3 cellular contexts compared by ENCODE assay signal in genomic region chr19:2574478-2574931, GRCh38.
A peak's percentile ranks its signal among the peaks of the same experiment; 100 is the strongest.
TF ChIP-seq lines count a peak whose summit lies in the region.

No MANE protein-coding gene starts in this region.

TF ChIP-seq in HepG2, 621 proteins besides CTCF, POLR2A, EP300 and RAD21 (continues in another document):
- TF ChIP-seq ZNF737 (CRISPR knock-in tag; IDR thresholded peaks at IDR 0.05; ENCODE audit: borderline replicate concordance), result no peak
- TF ChIP-seq SALL2 (CRISPR knock-in tag; IDR thresholded peaks at IDR 0.05), result no peak
- TF ChIP-seq, protein P1, sequence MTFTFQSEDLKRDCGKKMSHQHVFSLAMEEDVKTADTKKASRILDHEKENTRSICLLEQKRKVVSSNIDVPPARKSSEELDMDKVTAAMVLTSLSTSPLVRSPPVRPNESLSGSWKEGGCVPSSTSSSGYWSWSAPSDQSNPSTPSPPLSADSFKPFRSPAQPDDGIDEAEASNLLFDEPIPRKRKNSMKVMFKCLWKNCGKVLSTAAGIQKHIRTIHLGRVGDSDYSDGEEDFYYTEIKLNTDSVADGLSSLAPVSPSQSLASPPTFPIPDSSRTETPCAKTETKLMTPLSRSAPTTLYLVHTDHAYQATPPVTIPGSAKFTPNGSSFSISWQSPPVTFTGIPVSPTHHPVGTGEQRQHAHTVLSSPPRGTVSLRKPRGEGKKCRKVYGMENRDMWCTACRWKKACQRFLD (CRISPR knock-in tag; IDR thresholded peaks at IDR 0.05; ENCODE audit: borderline replicate concordance), result no peak
- TF ChIP-seq, protein P2, sequence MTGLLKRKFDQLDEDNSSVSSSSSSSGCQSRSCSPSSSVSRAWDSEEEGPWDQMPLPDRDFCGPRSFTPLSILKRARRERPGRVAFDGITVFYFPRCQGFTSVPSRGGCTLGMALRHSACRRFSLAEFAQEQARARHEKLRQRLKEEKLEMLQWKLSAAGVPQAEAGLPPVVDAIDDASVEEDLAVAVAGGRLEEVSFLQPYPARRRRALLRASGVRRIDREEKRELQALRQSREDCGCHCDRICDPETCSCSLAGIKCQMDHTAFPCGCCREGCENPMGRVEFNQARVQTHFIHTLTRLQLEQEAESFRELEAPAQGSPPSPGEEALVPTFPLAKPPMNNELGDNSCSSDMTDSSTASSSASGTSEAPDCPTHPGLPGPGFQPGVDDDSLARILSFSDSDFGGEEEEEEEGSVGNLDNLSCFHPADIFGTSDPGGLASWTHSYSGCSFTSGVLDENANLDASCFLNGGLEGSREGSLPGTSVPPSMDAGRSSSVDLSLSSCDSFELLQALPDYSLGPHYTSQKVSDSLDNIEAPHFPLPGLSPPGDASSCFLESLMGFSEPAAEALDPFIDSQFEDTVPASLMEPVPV (CRISPR knock-in tag; IDR thresholded peaks at IDR 0.05), result no peak
- TF ChIP-seq ZBTB46 (CRISPR knock-in tag; IDR thresholded peaks at IDR 0.05; ENCODE audit: borderline replicate concordance), result no peak
- TF ChIP-seq, protein P3, sequence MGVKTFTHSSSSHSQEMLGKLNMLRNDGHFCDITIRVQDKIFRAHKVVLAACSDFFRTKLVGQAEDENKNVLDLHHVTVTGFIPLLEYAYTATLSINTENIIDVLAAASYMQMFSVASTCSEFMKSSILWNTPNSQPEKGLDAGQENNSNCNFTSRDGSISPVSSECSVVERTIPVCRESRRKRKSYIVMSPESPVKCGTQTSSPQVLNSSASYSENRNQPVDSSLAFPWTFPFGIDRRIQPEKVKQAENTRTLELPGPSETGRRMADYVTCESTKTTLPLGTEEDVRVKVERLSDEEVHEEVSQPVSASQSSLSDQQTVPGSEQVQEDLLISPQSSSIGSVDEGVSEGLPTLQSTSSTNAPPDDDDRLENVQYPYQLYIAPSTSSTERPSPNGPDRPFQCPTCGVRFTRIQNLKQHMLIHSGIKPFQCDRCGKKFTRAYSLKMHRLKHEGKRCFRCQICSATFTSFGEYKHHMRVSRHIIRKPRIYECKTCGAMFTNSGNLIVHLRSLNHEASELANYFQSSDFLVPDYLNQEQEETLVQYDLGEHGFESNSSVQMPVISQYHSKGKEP (CRISPR knock-in tag; IDR thresholded peaks at IDR 0.05), result no peak
- no peak for TF ChIP-seq ZNF570 (CRISPR knock-in tag; IDR thresholded peaks at IDR 0.05; ENCODE audit: borderline replicate concordance)
- no peak for TF ChIP-seq GATAD1 (CRISPR knock-in tag; IDR thresholded peaks at IDR 0.05)
- no peak for TF ChIP-seq JDP2 (CRISPR knock-in tag; IDR thresholded peaks at IDR 0.05; ENCODE audit: borderline replicate concordance)

TF ChIP-seq in K562, 482 proteins besides CTCF, POLR2A, EP300 and RAD21:
- peak in 1 of 2 experiments; percentile 33; a peak in 1 of 4 replicates for TF ChIP-seq KDM1A (IDR thresholded peaks at IDR 0.05)
- TF ChIP-seq PRPF4 (IDR thresholded peaks at IDR 0.05; ENCODE audit: insufficient read depth, low read depth, low read length, poor library complexity, severe bottlenecking), result no peak
- no peak for TF ChIP-seq TBL1XR1 (IDR thresholded peaks at IDR 0.05; ENCODE audit: low read length in 2 of 2)
- no peak for TF ChIP-seq TEAD2 (tag; IDR thresholded peaks at IDR 0.05)
- TF ChIP-seq RHOXF2B (CRISPR knock-in tag; conservative IDR thresholded peaks at IDR 0.05), result no peak
- TF ChIP-seq RBM25 (IDR thresholded peaks at IDR 0.05; ENCODE audit: low read depth, low read length, severe bottlenecking), result peak; percentile 35
- no peak for TF ChIP-seq ZNF121 (CRISPR knock-in tag; conservative IDR thresholded peaks at IDR 0.05)
- TF ChIP-seq, protein P4, sequence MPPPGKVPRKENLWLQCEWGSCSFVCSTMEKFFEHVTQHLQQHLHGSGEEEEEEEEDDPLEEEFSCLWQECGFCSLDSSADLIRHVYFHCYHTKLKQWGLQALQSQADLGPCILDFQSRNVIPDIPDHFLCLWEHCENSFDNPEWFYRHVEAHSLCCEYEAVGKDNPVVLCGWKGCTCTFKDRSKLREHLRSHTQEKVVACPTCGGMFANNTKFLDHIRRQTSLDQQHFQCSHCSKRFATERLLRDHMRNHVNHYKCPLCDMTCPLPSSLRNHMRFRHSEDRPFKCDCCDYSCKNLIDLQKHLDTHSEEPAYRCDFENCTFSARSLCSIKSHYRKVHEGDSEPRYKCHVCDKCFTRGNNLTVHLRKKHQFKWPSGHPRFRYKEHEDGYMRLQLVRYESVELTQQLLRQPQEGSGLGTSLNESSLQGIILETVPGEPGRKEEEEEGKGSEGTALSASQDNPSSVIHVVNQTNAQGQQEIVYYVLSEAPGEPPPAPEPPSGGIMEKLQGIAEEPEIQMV (tag; conservative IDR thresholded peaks at IDR 0.05; ENCODE audit: low read depth), result no peak
- peak; percentile 98 for TF ChIP-seq ZNF146 (CRISPR knock-in tag; IDR thresholded peaks at IDR 0.05; ENCODE audit: unreplicated experiment)
- no peak for TF ChIP-seq HDAC2 (IDR thresholded peaks at IDR 0.05)
- no peak for TF ChIP-seq DDX20 (tag; IDR thresholded peaks at IDR 0.05; ENCODE audit: low read depth)
- no peak for TF ChIP-seq ZNF561 (CRISPR knock-in tag; conservative IDR thresholded peaks at IDR 0.05)
- no peak for TF ChIP-seq RBM14 (IDR thresholded peaks at IDR 0.05; ENCODE audit: borderline replicate concordance, insufficient read depth, low read depth, low read length)
- no peak for TF ChIP-seq RBM39 (optimal IDR thresholded peaks at IDR 0.05; ENCODE audit: low read depth, low read length)
- TF ChIP-seq HNRNPL (IDR thresholded peaks at IDR 0.05; ENCODE audit: low read depth, low read length), result no peak

TF ChIP-seq in HEK293T, 16 proteins besides CTCF, POLR2A, EP300 and RAD21:
- no peak for TF ChIP-seq PKNOX1 (IDR thresholded peaks at IDR 0.05)
- TF ChIP-seq L3MBTL2 (conservative IDR thresholded peaks at IDR 0.05), result no peak
- no peak for TF ChIP-seq FOXM1 (IDR thresholded peaks at IDR 0.05; ENCODE audit: borderline replicate concordance)
